Comparison of ENCODE assay signal across 28 cellular contexts in the genomic region with DNA sequence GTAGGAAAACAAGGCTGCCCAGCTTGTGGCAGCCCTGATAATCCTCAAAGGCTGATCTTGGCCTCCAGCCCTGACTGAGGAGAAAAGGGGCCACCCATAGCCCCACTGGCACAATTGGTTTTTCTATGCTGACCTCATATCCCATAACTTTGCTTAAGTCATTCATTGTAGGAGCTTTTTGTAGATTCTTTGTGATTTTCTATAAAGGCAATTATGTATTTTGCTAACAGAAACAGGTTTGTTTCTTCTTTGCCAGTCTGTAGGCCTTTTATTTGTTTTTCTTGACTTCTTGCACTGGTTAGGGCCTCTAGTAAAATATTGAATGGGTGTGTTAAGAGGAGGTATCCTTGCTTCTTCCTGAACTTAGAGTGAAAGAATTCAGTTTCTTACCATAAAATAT.
"Had no signal": no experiment of that assay in that cellular context is flagged by ENCODE, and none has a peak within 500 bp of the region (broad histone marks: within the 10 kb centered on the region; RNA-seq: fewer than 3 reads in every experiment).

No MANE protein-coding gene starts in this region.

- H3K27ac ChIP-seq: ascending aorta, breast epithelium, cardiac muscle cell, colonic mucosa, epithelial cell of prostate, heart left ventricle had no signal

- H3K9me3 ChIP-seq: ascending aorta, breast epithelium, colonic mucosa had no signal

- H3K36me3 ChIP-seq: ascending aorta, breast epithelium, cardiac muscle cell, colonic mucosa, heart left ventricle had no signal

- H3K27me3 ChIP-seq: ascending aorta, breast epithelium, cardiac muscle cell, colonic mucosa, heart left ventricle had no signal

- H3K4me1 ChIP-seq: ascending aorta, breast epithelium had no signal

- DNase-seq: activated CD4-positive, alpha-beta memory T cell treated with anti-CD3 and anti-CD28 coated beads, Interleukin-2, amount 10 ng/mL, durations not matched to agents 7 days and 5 days; activated CD4-positive, alpha-beta T cell treated with anti-CD3 and anti-CD28 coated beads for 1 hour; activated CD4-positive, alpha-beta T cell treated with anti-CD3 and anti-CD28 coated beads for 4 hours; activated CD4-positive, alpha-beta T cell treated with anti-CD3 and anti-CD28 coated beads, Interleukin-2, amount 10 ng/mL, durations not matched to agents 7 days and 5 days; activated CD4-positive, alpha-beta T cell treated with anti-CD3 and anti-CD28 coated beads, Interleukin-2, amount 50 U/mL, for 4 hours; activated CD4-positive, CD25-positive, alpha-beta regulatory T cell; activated CD8-positive, alpha-beta memory T cell treated with anti-CD3 and anti-CD28 coated beads, Interleukin-2, amount 50 U/mL, for 48 hours; activated gamma-delta T cell; activated naive CD4-positive, alpha-beta T cell; activated naive CD4-positive, alpha-beta T cell treated with anti-CD3 and anti-CD28 coated beads, Interleukin-2, amount 10 ng/mL, durations not matched to agents 7 days and 5 days; activated naive CD8-positive, alpha-beta T cell treated with anti-CD3 and anti-CD28 coated beads, Interleukin-2, amount 10 ng/mL, durations not matched to agents 7 days and 5 days; activated T-cell treated with anti-CD3 and anti-CD28 coated beads for 4 hours; activated T-cell treated with anti-CD3 and anti-CD28 coated beads, Interleukin-2, amount 50 U/mL, for 24 hours; activated T-cell treated with anti-CD3 and anti-CD28 coated beads, Interleukin-2, amount 50 U/mL, for 72 hours; central memory CD4-positive, alpha-beta T cell; cerebellar nuclear complex; colonic mucosa; effector CD8-positive, alpha-beta T cell; foreskin fibroblast; glutamatergic neuron; heart left ventricle; T1000 had no signal

- H3K4me3 ChIP-seq: ascending aorta, breast epithelium, cardiac muscle cell, colonic mucosa, heart left ventricle had no signal

- ATAC-seq: activated naive CD4-positive, alpha-beta T cell treated with anti-CD3 and anti-CD28 coated beads, Interleukin-2, amount 50 U/mL, for 72 hours; activated T-cell treated with anti-CD3 and anti-CD28 coated beads, Interleukin-2, amount 50 U/mL, for 72 hours; esophagus mucosa; heart left ventricle had no signal
